Comparison of ENCODE assay signal across 1 cellular context in genomic region chr17:63464691-63465090, GRCh38.
TF ChIP-seq lines count a peak whose summit lies in the region.

No MANE protein-coding gene starts in this region.

TF ChIP-seq in GM12878, 131 proteins besides CTCF, POLR2A, EP300 and RAD21:
- TF ChIP-seq ZBTB40 (IDR thresholded peaks at IDR 0.05; ENCODE audit: borderline replicate concordance) (no peak), NKRF (conservative IDR thresholded peaks at IDR 0.05) (no peak), PBX3 (IDR thresholded peaks at IDR 0.05; ENCODE audit: insufficient replicate concordance, low read depth, low read length) (no peak), RAD51 (IDR thresholded peaks at IDR 0.05) (peak; percentile 38; the same call in 1 of the 2 replicates)
